15 cellular contexts compared by ENCODE assay signal in genomic region chr1:111535256-111536191, GRCh38. TPM values are rescaled to one million over a fixed set of nuclear protein-coding genes. Genes with fewer than 3 reads are reported as not detected.
DNase-seq lines count a peak whose midpoint lies in the region; ATAC-seq and TF ChIP-seq lines count a peak whose summit lies in the region.
"Had no signal": no experiment of that assay in that cellular context is flagged by ENCODE, and none has a peak within 500 bp of the region (broad histone marks: within the 10 kb centered on the region; RNA-seq: fewer than 3 reads in every experiment).

No MANE protein-coding gene starts in this region.

- peaks cover 5% of the 10 kb centered on the region for H3K4me1 Mint-ChIP-seq in activated naive CD4-positive, alpha-beta T cell treated with anti-CD3 and anti-CD28 coated beads for 36 hours (ENCODE audit: low read depth)
- H3K4me1 Mint-ChIP-seq in type B pancreatic cell (ENCODE audit: unreplicated experiment) = no peaks in the 10 kb centered on the region
- H3K4me1 Mint-ChIP-seq: immature natural killer cell; naive thymus-derived CD8-positive, alpha-beta T cell; T-cell had no signal

- CTCF ChIA-PET in activated naive CD4-positive, alpha-beta T cell treated with anti-CD3 and anti-CD28 coated beads for 36 hours (lab: Charles Lee) = interaction anchor here (0.6 to 1.2 kb wide), 2 partner anchors 12 to 26 kb away, joined by 3 read pairs; no protein-coding TSS in a partner anchor

- H3K27me3 ChIP-seq in psoas muscle (ENCODE audit: insufficient read depth in 3 of 3, low read length in 2 of 3) = peaks cover 0 to 2% (median 0%) of the 10 kb centered on the region in 3 donors
- H3K27me3 ChIP-seq: colonic mucosa had no signal

- peak; percentile 58 for DNase-seq in COLO829 (ENCODE audit: low spot score)
- peak in 32 of 61 donors; percentile 3 to 56 (median 28) for DNase-seq in caudate nucleus (lab: John Stamatoyannopoulos, UW)
- peak; percentile 33 for DNase-seq in left kidney (ENCODE audit: low read depth, low spot score)
- no peak for DNase-seq in psoas muscle
- no peak for DNase-seq in activated naive CD4-positive, alpha-beta T cell treated with anti-CD3 and anti-CD28 coated beads for 36 hours
- no peak for DNase-seq in dermis blood vessel endothelial cell
- DNase-seq in type B pancreatic cell (ENCODE audit: extremely low spot score, unreplicated experiment) = no peak
- DNase-seq: activated naive CD8-positive, alpha-beta T cell treated with anti-CD3 and anti-CD28 coated beads for 36 hours; colonic mucosa; immature natural killer cell; naive thymus-derived CD8-positive, alpha-beta T cell; NCI-H2227 treated with DMSO at 0.1 percent for 48 hours; stimulated activated CD4-positive, alpha-beta T cell treated with anti-CD3 and anti-CD28 coated beads, Interleukin-12 subunit alpha, Interleukin-12 subunit beta, amount 100 ng/mL, for 4 hours; T-cell had no signal

- no peak overlapping the region for H3K4me3 Mint-ChIP-seq in activated naive CD4-positive, alpha-beta T cell treated with anti-CD3 and anti-CD28 coated beads for 36 hours
- H3K4me3 Mint-ChIP-seq in type B pancreatic cell = no peak overlapping the region
- H3K4me3 Mint-ChIP-seq: activated naive CD8-positive, alpha-beta T cell treated with anti-CD3 and anti-CD28 coated beads for 36 hours; immature natural killer cell; naive thymus-derived CD8-positive, alpha-beta T cell; T-cell had no signal

- intact Hi-C loops in psoas muscle (cut with DNase I) = no loop called here
- intact Hi-C loops in activated naive CD4-positive, alpha-beta T cell treated with anti-CD3 and anti-CD28 coated beads for 36 hours (cut with micrococcal nuclease) = no loop called here

- H3K27ac ChIP-seq in caudate nucleus (ENCODE audit: low read depth, low read length) = no peak overlapping the region
- peak overlapping the region; percentile 26 for H3K27ac ChIP-seq in psoas muscle
- H3K27ac ChIP-seq: colonic mucosa had no signal

- H3K4me3 ChIP-seq in psoas muscle = no peak overlapping the region
- H3K4me3 ChIP-seq: colonic mucosa had no signal

- TF ChIP-seq CTCF in psoas muscle (IDR thresholded peaks at IDR 0.05) (no peak), type B pancreatic cell (conservative IDR thresholded peaks at IDR 0.05) (no peak)

- no peaks in the 10 kb centered on the region for H3K36me3 ChIP-seq in psoas muscle (ENCODE audit: insufficient read depth in 1 of 2, low read depth in 1 of 2)
- H3K36me3 ChIP-seq: colonic mucosa had no signal

- WGBS in psoas muscle, 3 donors = 43 to 52% (median 45%) methylated on average over 14 of the region's 14 CpGs

- H3K27ac Mint-ChIP-seq in activated naive CD4-positive, alpha-beta T cell treated with anti-CD3 and anti-CD28 coated beads for 36 hours = no peak overlapping the region
- H3K27ac Mint-ChIP-seq in type B pancreatic cell = no peak overlapping the region
- H3K27ac Mint-ChIP-seq: activated naive CD8-positive, alpha-beta T cell treated with anti-CD3 and anti-CD28 coated beads for 36 hours; immature natural killer cell; naive thymus-derived CD8-positive, alpha-beta T cell; T-cell had no signal

- no peaks in the 10 kb centered on the region for H3K9me3 Mint-ChIP-seq in activated naive CD4-positive, alpha-beta T cell treated with anti-CD3 and anti-CD28 coated beads for 36 hours
- no peaks in the 10 kb centered on the region for H3K9me3 Mint-ChIP-seq in type B pancreatic cell
- H3K9me3 Mint-ChIP-seq: immature natural killer cell, T-cell had no signal

- no peaks in the 10 kb centered on the region for H3K27me3 Mint-ChIP-seq in activated naive CD4-positive, alpha-beta T cell treated with anti-CD3 and anti-CD28 coated beads for 36 hours (ENCODE audit: low read depth)
- H3K27me3 Mint-ChIP-seq in type B pancreatic cell = peaks cover 3% of the 10 kb centered on the region
- H3K27me3 Mint-ChIP-seq: activated naive CD8-positive, alpha-beta T cell treated with anti-CD3 and anti-CD28 coated beads for 36 hours had no signal

- no peaks in the 10 kb centered on the region for H3K9me3 ChIP-seq in psoas muscle
- H3K9me3 ChIP-seq: colonic mucosa had no signal

- no peaks in the 10 kb centered on the region for H3K4me1 ChIP-seq in psoas muscle
- H3K4me1 ChIP-seq: colonic mucosa had no signal

- no peaks in the 10 kb centered on the region for H3K36me3 Mint-ChIP-seq in activated naive CD4-positive, alpha-beta T cell treated with anti-CD3 and anti-CD28 coated beads for 36 hours (ENCODE audit: low read depth)
- no peaks in the 10 kb centered on the region for H3K36me3 Mint-ChIP-seq in type B pancreatic cell
- H3K36me3 Mint-ChIP-seq: activated naive CD8-positive, alpha-beta T cell treated with anti-CD3 and anti-CD28 coated beads for 36 hours; T-cell had no signal

- ATAC-seq in psoas muscle (no peak), GM21825 (IDR thresholded peaks at IDR 0.05; ENCODE audit: unreplicated experiment) (no peak)
- ATAC-seq: naive thymus-derived CD8-positive, alpha-beta T cell; T-cell had no signal

RNA-seq across cellular contexts. Expression of gene ADORA3, which starts 32.1 kb away (rescaled TPM):
- 1 to 10 TPM in 3 of 4 donors, under 1 TPM in 1; 0.71 to 2.1 (median 2.0) TPM for total RNA-seq in psoas muscle
- polyA plus RNA-seq in psoas muscle = 1 to 10 TPM in 1 of 3 donors, under 1 TPM in 2; 0.45 to 1.2 (median 0.69) TPM
- total RNA-seq in activated naive CD4-positive, alpha-beta T cell treated with anti-CD3 and anti-CD28 coated beads for 36 hours = not detected
- not detected in 2 replicates for total RNA-seq in dermis blood vessel endothelial cell
- not detected in 2 replicates for total RNA-seq in type B pancreatic cell (ENCODE audit: low replicate concordance)
- total RNA-seq: activated naive CD8-positive, alpha-beta T cell treated with anti-CD3 and anti-CD28 coated beads for 36 hours had no signal
- polyA plus RNA-seq: naive thymus-derived CD8-positive, alpha-beta T cell had no signal

RNA-seq across cellular contexts. Expression of gene TMIGD3, which starts 32.1 kb away (rescaled TPM):
- 1 to 10 TPM in 1 of 4 donors, under 1 TPM in 3; 0.34 to 1.1 (median 0.70) TPM for total RNA-seq in psoas muscle
- under 1 TPM; 0.51 to 0.85 (median 0.52) TPM for polyA plus RNA-seq in psoas muscle
- not detected for total RNA-seq in activated naive CD4-positive, alpha-beta T cell treated with anti-CD3 and anti-CD28 coated beads for 36 hours
- total RNA-seq in dermis blood vessel endothelial cell = not detected in 2 replicates
- total RNA-seq in type B pancreatic cell (ENCODE audit: low replicate concordance) = not detected in 2 replicates
- total RNA-seq: activated naive CD8-positive, alpha-beta T cell treated with anti-CD3 and anti-CD28 coated beads for 36 hours; naive thymus-derived CD8-positive, alpha-beta T cell; T-cell had no signal
- polyA plus RNA-seq: immature natural killer cell; naive thymus-derived CD8-positive, alpha-beta T cell had no signal

Comparison
In these comparisons a context has a peak if more than half of its experiments do, and no peak if none do; other contexts are left out.
1. DNase-seq: peak in COLO829 (single experiment), caudate nucleus (32 of 61) and left kidney (single experiment); none in psoas muscle (0 of 2), activated naive CD4-positive, alpha-beta T cell treated with anti-CD3 and anti-CD28 coated beads for 36 hours (single experiment), dermis blood vessel endothelial cell (single experiment) and type B pancreatic cell (single experiment).